In genomic region chr10:121683803-121684202, GRCh38 we compare ENCODE assay signal across 13 cellular contexts.
"Had no signal": no experiment of that assay in that cellular context is flagged by ENCODE, and none has a peak within 500 bp of the region (broad histone marks: within the 10 kb centered on the region; RNA-seq: fewer than 3 reads in every experiment).

No MANE protein-coding gene starts in this region.

- H3K27ac ChIP-seq: dorsolateral prefrontal cortex, esophagus squamous epithelium, heart left ventricle, pancreas, thyroid gland, vagina had no signal

- H3K27ac Mint-ChIP-seq: activated CD4-positive, alpha-beta memory T cell treated with anti-CD3 and anti-CD28 coated beads, Interleukin-2, amount 10 ng/mL, durations not matched to agents 7 days and 5 days; activated naive CD8-positive, alpha-beta T cell treated with anti-CD3 and anti-CD28 coated beads, Interleukin-2, amount 10 ng/mL, durations not matched to agents 7 days and 5 days; activated T-cell treated with anti-CD3 and anti-CD28 coated beads, Interleukin-2, amount 50 U/mL, for 72 hours had no signal

- H3K27me3 Mint-ChIP-seq: activated naive CD8-positive, alpha-beta T cell treated with anti-CD3 and anti-CD28 coated beads, Interleukin-2, amount 10 ng/mL, durations not matched to agents 7 days and 5 days had no signal

- H3K36me3 ChIP-seq: esophagus squamous epithelium, heart left ventricle, pancreas, thyroid gland, vagina had no signal

- H3K36me3 Mint-ChIP-seq: activated naive CD8-positive, alpha-beta T cell treated with anti-CD3 and anti-CD28 coated beads, Interleukin-2, amount 10 ng/mL, durations not matched to agents 7 days and 5 days had no signal

- H3K4me1 ChIP-seq: heart left ventricle, pancreas, thyroid gland, vagina had no signal

- H3K9me3 Mint-ChIP-seq: activated CD4-positive, alpha-beta memory T cell treated with anti-CD3 and anti-CD28 coated beads, Interleukin-2, amount 10 ng/mL, durations not matched to agents 7 days and 5 days; activated naive CD8-positive, alpha-beta T cell treated with anti-CD3 and anti-CD28 coated beads, Interleukin-2, amount 10 ng/mL, durations not matched to agents 7 days and 5 days; activated T-cell treated with anti-CD3 and anti-CD28 coated beads, Interleukin-2, amount 50 U/mL, for 72 hours had no signal

- H3K9me3 ChIP-seq: esophagus squamous epithelium, pancreas, thyroid gland, vagina had no signal

- H3K27me3 ChIP-seq: dorsolateral prefrontal cortex, pancreas, thyroid gland, vagina had no signal

- DNase-seq: activated CD4-positive, alpha-beta memory T cell treated with anti-CD3 and anti-CD28 coated beads, Interleukin-2, amount 10 ng/mL, durations not matched to agents 7 days and 5 days; activated naive CD8-positive, alpha-beta T cell treated with anti-CD3 and anti-CD28 coated beads, Interleukin-2, amount 10 ng/mL, durations not matched to agents 7 days and 5 days; activated T-cell treated with anti-CD3 and anti-CD28 coated beads, Interleukin-2, amount 50 U/mL, for 72 hours; anterior cingulate cortex; dorsolateral prefrontal cortex; esophagus squamous epithelium; foreskin fibroblast; heart left ventricle; left ventricle myocardium superior; mesendoderm; pancreas; thyroid gland had no signal

- H3K4me1 Mint-ChIP-seq: activated CD4-positive, alpha-beta memory T cell treated with anti-CD3 and anti-CD28 coated beads, Interleukin-2, amount 10 ng/mL, durations not matched to agents 7 days and 5 days; activated naive CD8-positive, alpha-beta T cell treated with anti-CD3 and anti-CD28 coated beads, Interleukin-2, amount 10 ng/mL, durations not matched to agents 7 days and 5 days had no signal

- H3K4me3 Mint-ChIP-seq: activated CD4-positive, alpha-beta memory T cell treated with anti-CD3 and anti-CD28 coated beads, Interleukin-2, amount 10 ng/mL, durations not matched to agents 7 days and 5 days; activated naive CD8-positive, alpha-beta T cell treated with anti-CD3 and anti-CD28 coated beads, Interleukin-2, amount 10 ng/mL, durations not matched to agents 7 days and 5 days; activated T-cell treated with anti-CD3 and anti-CD28 coated beads, Interleukin-2, amount 50 U/mL, for 72 hours had no signal

- H3K4me3 ChIP-seq: dorsolateral prefrontal cortex, esophagus squamous epithelium, heart left ventricle, pancreas, thyroid gland, vagina had no signal
